Comparison of ENCODE assay signal across 10 cellular contexts in the genomic region with DNA sequence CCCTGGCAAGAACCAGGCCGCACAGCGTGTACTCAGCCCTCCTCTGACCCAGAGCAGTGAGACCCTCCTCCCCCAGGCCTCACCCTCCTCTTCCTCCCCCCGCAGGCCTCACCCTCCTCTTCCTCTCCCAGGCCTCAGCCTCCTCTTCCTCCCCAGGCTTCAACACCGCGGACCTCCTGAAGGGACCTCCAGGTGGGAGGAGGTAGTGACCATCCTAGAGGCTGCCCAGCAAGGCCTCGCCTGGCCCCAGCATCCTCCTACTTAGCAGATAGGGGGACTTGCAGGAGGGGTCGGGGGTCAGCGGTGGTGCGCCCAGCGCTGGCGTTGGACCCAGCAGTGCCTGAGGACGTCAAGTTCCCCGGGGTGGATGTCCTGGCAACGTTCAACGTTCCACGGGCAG.
DNase-seq lines count a peak whose midpoint lies in the region; ATAC-seq, FAIRE-seq and TF ChIP-seq lines count a peak whose summit lies in the region.
"Had no signal": no experiment of that assay in that cellular context is flagged by ENCODE, and none has a peak within 500 bp of the region (broad histone marks: within the 10 kb centered on the region; RNA-seq: fewer than 3 reads in every experiment).

No MANE protein-coding gene starts in this region.

- no peak for TF ChIP-seq POLR2A in lower leg skin (IDR thresholded peaks at IDR 0.05)

- no peaks in the 10 kb centered on the region for H3K9me3 Mint-ChIP-seq in activated T-helper 17 cell treated with anti-CD3 and anti-CD28 coated beads, Interleukin-2, amount 50 U/mL, for 72 hours

- H3K9me3 ChIP-seq in small intestine (ENCODE audit: control insufficient read depth, low read depth): no peaks in the 10 kb centered on the region

- no peaks in the 10 kb centered on the region for H3K27me3 Mint-ChIP-seq in activated T-helper 17 cell treated with anti-CD3 and anti-CD28 coated beads, Interleukin-2, amount 50 U/mL, for 72 hours

- no peaks in the 10 kb centered on the region for H3K27me3 ChIP-seq in small intestine (ENCODE audit: control insufficient read depth in 2 of 2, insufficient read depth in 2 of 2, low read length in 2 of 2)

- DNase-seq in NK-92 treated with Interleukin-12 subunit alpha and Interleukin-12 subunit beta, amount 100 ng/mL, for 24 hours (lab: John Stamatoyannopoulos, UW): peak; percentile 49
- DNase-seq in NK-92 (lab: John Stamatoyannopoulos, UW; ENCODE audit: unreplicated experiment) (no peak), small intestine (no peak), lower leg skin (ENCODE audit: low spot score in 2 of 2) (no peak), NCI-H69 (lab: John Stamatoyannopoulos, UW) (no peak), coronary artery (ENCODE audit: low spot score) (no peak)
- DNase-seq: NCI-H774 had no signal

- no peaks in the 10 kb centered on the region for H3K4me1 ChIP-seq in small intestine (ENCODE audit: control insufficient read depth in 2 of 2, insufficient read depth in 1 of 2, low read depth in 1 of 2, low read length in 1 of 2)

- peak overlapping the region; percentile 86 for H3K4me3 Mint-ChIP-seq in activated T-helper 17 cell treated with anti-CD3 and anti-CD28 coated beads, Interleukin-2, amount 50 U/mL, for 72 hours

- peaks cover 37% of the 10 kb centered on the region for H3K4me1 Mint-ChIP-seq in activated T-helper 17 cell treated with anti-CD3 and anti-CD28 coated beads, Interleukin-2, amount 50 U/mL, for 72 hours

- peak overlapping the region; percentile 89 for H3K27ac Mint-ChIP-seq in activated T-helper 17 cell treated with anti-CD3 and anti-CD28 coated beads, Interleukin-2, amount 50 U/mL, for 72 hours

- TF ChIP-seq CTCF in lower leg skin (IDR thresholded peaks at IDR 0.05) (no peak), coronary artery (IDR thresholded peaks at IDR 0.05) (no peak)

- peak overlapping the region; percentile 34 to 88 for H3K27ac ChIP-seq in small intestine (ENCODE audit: low read depth in 1 of 2, low read length in 1 of 2)
- H3K27ac ChIP-seq in coronary artery: peak overlapping the region in 1 of 2 donors; percentile 60
- H3K27ac ChIP-seq: 22Rv1 had no signal

- intact Hi-C loops in lower leg skin (cut with DNase I; ENCODE audit: low total_unique reads): no loop called here

- 75 to 87% (median 81%) methylated on average over 16 of the region's 16 CpGs for WGBS in small intestine, 3 donors
- WGBS in lower leg skin, 2 donors: 82 to 86% methylated on average over 16 of the region's 16 CpGs

- H3K4me3 ChIP-seq in small intestine (ENCODE audit: low read depth in 1 of 2, low read length in 2 of 2) (no peak overlapping the region), lower leg skin (ENCODE audit: low read depth, poor library complexity, severe bottlenecking) (no peak overlapping the region), coronary artery (no peak overlapping the region)

- no peak for FAIRE-seq in small intestine (lab: Jason Lieb, UNC)

- H3K36me3 ChIP-seq in small intestine (ENCODE audit: control insufficient read depth in 2 of 2, insufficient read depth in 2 of 2, low read length in 2 of 2): no peaks in the 10 kb centered on the region

- H3K36me3 Mint-ChIP-seq in activated T-helper 17 cell treated with anti-CD3 and anti-CD28 coated beads, Interleukin-2, amount 50 U/mL, for 72 hours (ENCODE audit: low read depth): peaks cover 6% of the 10 kb centered on the region

- ATAC-seq in HG03025 (IDR thresholded peaks at IDR 0.05; ENCODE audit: low FRiP score, unreplicated experiment): peak; percentile 14
- peak; percentile 7 for ATAC-seq in activated T-helper 17 cell treated with anti-CD3 and anti-CD28 coated beads, Interleukin-2, amount 50 U/mL, for 72 hours (replicated peaks)
